10 cellular contexts compared by ENCODE assay signal in the genomic region with DNA sequence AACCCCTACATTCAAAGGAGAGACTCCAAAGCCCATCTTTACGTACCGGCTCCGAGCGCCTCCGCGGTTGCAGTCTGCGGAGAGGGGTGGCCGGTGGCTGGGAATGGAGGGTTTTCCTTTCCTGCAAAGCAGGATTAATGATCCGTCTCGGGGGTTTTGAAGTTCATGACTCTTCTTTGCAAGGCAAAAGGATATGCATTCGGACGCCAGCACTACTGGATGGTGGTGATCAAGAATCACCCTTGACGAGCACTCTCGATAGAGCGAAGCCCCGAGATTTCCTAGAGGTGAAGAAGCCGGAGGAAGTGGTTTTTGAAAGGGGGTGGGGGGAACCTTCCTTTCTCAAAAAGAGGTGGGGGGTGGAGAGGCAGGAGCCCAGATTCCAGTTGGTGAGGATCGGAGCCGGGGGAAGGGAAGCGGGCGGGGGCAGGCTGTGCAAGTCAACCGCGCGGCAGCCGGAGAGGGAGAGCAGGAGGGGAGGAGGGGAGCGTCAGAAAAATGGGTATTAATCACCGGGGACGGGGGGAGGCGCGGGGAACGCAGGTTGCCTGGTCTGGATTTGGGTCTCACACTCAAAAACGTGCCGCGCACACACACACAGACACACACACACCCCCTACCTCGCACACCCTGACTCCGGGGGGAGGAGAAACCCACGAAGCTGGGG. TPM values are rescaled to one million over a fixed set of nuclear protein-coding genes. Genes with fewer than 3 reads are reported as not detected.
DNase-seq lines count a peak whose midpoint lies in the region; ATAC-seq and TF ChIP-seq lines count a peak whose summit lies in the region.
"Had no signal": no experiment of that assay in that cellular context is flagged by ENCODE, and none has a peak within 500 bp of the region (broad histone marks: within the 10 kb centered on the region; RNA-seq: fewer than 3 reads in every experiment).

GRIN2B (minus strand) TSS at position 307 of the 667 bp plus-strand sequence. CDS start 115,394 bp downstream, outside the sequence.

- H3K27ac ChIP-seq in esophagus muscularis mucosa (replicated peaks in 1 of 4) = no peak within 1 kb of the TSS
- H3K27ac ChIP-seq: SJSA1 had no signal

- H3K4me1 Mint-ChIP-seq in Caco-2 (ENCODE audit: low read depth, unreplicated experiment) (peaks cover 16% of the 10 kb centered on the region), IgD-negative memory B cell (peaks cover 7 to 11% (median 10%) of the 10 kb centered on the region in 3 donors)

- DNase-seq in Caco-2 = peak; percentile 51 to 52
- DNase-seq in esophagus muscularis mucosa (ENCODE audit: extremely low spot score) = no peak

- H2AFZ ChIP-seq in neuron (ENCODE audit: low read depth, low read length) = peak within 1 kb of the TSS; percentile 92

- H3K4me3 Mint-ChIP-seq in Caco-2 (ENCODE audit: unreplicated experiment) (peak within 1 kb of the TSS; percentile 98), IgD-negative memory B cell (peak within 1 kb of the TSS; percentile 61 to 94 (median 76))
- H3K4me3 Mint-ChIP-seq: dendritic cell treated with granulocyte-macrophage colony-stimulating factor and Interleukin-4, amounts not matched to agents 40 ng/mL and 50 ng/mL, for 4 days had no signal

- H3K27me3 Mint-ChIP-seq in Caco-2 (ENCODE audit: insufficient read depth, unreplicated experiment) = no peaks in the 10 kb centered on the region
- peaks cover 64% of the 10 kb centered on the region for H3K27me3 Mint-ChIP-seq in IgD-negative memory B cell

- WGBS in esophagus muscularis mucosa = 1% methylated on average over 29 of the region's 37 CpGs

- TF ChIP-seq EP300 in esophagus muscularis mucosa (IDR thresholded peaks at IDR 0.05) = no peak

- H3K27me3 ChIP-seq in Caco-2 (replicated peaks; ENCODE audit: control insufficient read depth, insufficient read depth, low read length) = no peaks in the 10 kb centered on the region
- peaks cover 0 to 74% (median 12%) of the 10 kb centered on the region in 4 donors for H3K27me3 ChIP-seq in esophagus muscularis mucosa
- no peaks in the 10 kb centered on the region for H3K27me3 ChIP-seq in neuron (ENCODE audit: insufficient read depth, low read length)

- TF ChIP-seq CTCF in Caco-2 (IDR thresholded peaks at IDR 0.05; ENCODE audit: insufficient read depth in 1 of 2, low read depth in 1 of 2, low read length in 1 of 2, severe bottlenecking in 1 of 2, unreplicated experiment in 1 of 2) (no peak), esophagus muscularis mucosa (IDR thresholded peaks at IDR 0.05) (no peak)

- ATAC-seq in GM21786 (IDR thresholded peaks at IDR 0.05; ENCODE audit: unreplicated experiment) (no peak), GM21360 (IDR thresholded peaks at IDR 0.05; ENCODE audit: unreplicated experiment) (no peak), HG02870 (IDR thresholded peaks at IDR 0.05; ENCODE audit: unreplicated experiment) (no peak), HG03280 (IDR thresholded peaks at IDR 0.05; ENCODE audit: unreplicated experiment) (no peak)

- H3K9me3 Mint-ChIP-seq in Caco-2 (ENCODE audit: unreplicated experiment) (no peaks in the 10 kb centered on the region), IgD-negative memory B cell (peaks cover 0 to 7% (median 0%) of the 10 kb centered on the region in 3 donors)
- H3K9me3 Mint-ChIP-seq: dendritic cell treated with granulocyte-macrophage colony-stimulating factor and Interleukin-4, amounts not matched to agents 40 ng/mL and 50 ng/mL, for 4 days had no signal

- H3K4me3 ChIP-seq in Caco-2 (ENCODE audit: low read depth, low read length) (peak within 1 kb of the TSS; percentile 91), esophagus muscularis mucosa (peak within 1 kb of the TSS; percentile 30 to 50 (median 45)), neuron (ENCODE audit: low read length) (peak within 1 kb of the TSS; percentile 95)
- H3K4me3 ChIP-seq: SJSA1 had no signal

- H3K27ac Mint-ChIP-seq in Caco-2 (ENCODE audit: unreplicated experiment) = peak within 1 kb of the TSS; percentile 82
- H3K27ac Mint-ChIP-seq in IgD-negative memory B cell = no peak within 1 kb of the TSS
- H3K27ac Mint-ChIP-seq: dendritic cell treated with granulocyte-macrophage colony-stimulating factor and Interleukin-4, amounts not matched to agents 40 ng/mL and 50 ng/mL, for 4 days had no signal

- POLR2A ChIA-PET in Caco-2 (lab: Charles Lee) = interaction anchor here (0.6 to 1.0 kb wide), 2 partner anchors 31 to 127 kb away, joined by 3 to 4 read pairs; no protein-coding TSS in a partner anchor

- no TSS peak for BruUV-seq in Caco-2 (replicated peaks; lab: Mats Ljungman, UMichigan)

- peaks cover 1% of the 10 kb centered on the region for H3K4me1 ChIP-seq in Caco-2
- peaks cover 13 to 26% (median 22%) of the 10 kb centered on the region in 4 donors for H3K4me1 ChIP-seq in esophagus muscularis mucosa
- H3K4me1 ChIP-seq in neuron (ENCODE audit: insufficient read depth, low read length) = peaks cover 39% of the 10 kb centered on the region
- H3K4me1 ChIP-seq: SJSA1 had no signal

- CTCF ChIA-PET in Caco-2 (lab: Charles Lee) = interaction anchor here (0.6 to 2.0 kb wide), 28 partner anchors 9 to 1288 kb away, joined by 3 to 56 read pairs (median 5); no protein-coding TSS in a partner anchor

- no peak for TF ChIP-seq POLR2A in esophagus muscularis mucosa (IDR thresholded peaks at IDR 0.05; ENCODE audit: low read depth)

- H3K36me3 ChIP-seq in Caco-2 (ENCODE audit: control insufficient read depth, insufficient read depth, low read length) (no peaks in the 10 kb centered on the region), esophagus muscularis mucosa (no peaks in the 10 kb centered on the region), neuron (ENCODE audit: insufficient read depth, low read length) (peaks cover 4% of the 10 kb centered on the region)
- H3K36me3 ChIP-seq: SJSA1 had no signal

- H3K9me3 ChIP-seq in Caco-2 = no peaks in the 10 kb centered on the region
- H3K9me3 ChIP-seq in esophagus muscularis mucosa = no peaks in the 10 kb centered on the region
- no peaks in the 10 kb centered on the region for H3K9me3 ChIP-seq in neuron (ENCODE audit: low read length)
- H3K9me3 ChIP-seq: SJSA1 had no signal

- H3K36me3 Mint-ChIP-seq in Caco-2 (ENCODE audit: insufficient read depth, unreplicated experiment) = peaks cover 22% of the 10 kb centered on the region
- no peaks in the 10 kb centered on the region for H3K36me3 Mint-ChIP-seq in IgD-negative memory B cell

- intact Hi-C loops in Caco-2 (cut with micrococcal nuclease; ENCODE audit: unreplicated experiment) = loop anchor here (1.0 to 5.0 kb wide), 4 partner anchors 94 to 724 kb away; no protein-coding TSS in a partner anchor
- intact Hi-C loops in esophagus muscularis mucosa (cut with DNase I) = no loop called here

RNA-seq across cellular contexts. Expression of gene GRIN2B, which starts in this region (rescaled TPM):
- total RNA-seq in Caco-2 (2022) (23.4 and 24.4 TPM in 2 replicates), esophagus muscularis mucosa (under 1 TPM; under 0.01 to 0.42 (median 0.03) TPM)
- polyA plus RNA-seq in IgD-negative memory B cell = not detected
- total RNA-seq: SJSA1 had no signal

Comparison
In these comparisons a context has a peak if more than half of its experiments do, and no peak if none do; other contexts are left out.
1. RNA of gene GRIN2B (total RNA-seq): 23.4 to 24.4 TPM in Caco-2; under 0.01 to 0.42 TPM in esophagus muscularis mucosa; every median in the first group is over 10 times any median in the second.
2. H3K4me3 ChIP-seq: peak in every context shown above with its lines; median percentile 95 in neuron; 91 in Caco-2; 45 in esophagus muscularis mucosa.